ENCODE assay signal across 8 cellular contexts in the genomic region with DNA sequence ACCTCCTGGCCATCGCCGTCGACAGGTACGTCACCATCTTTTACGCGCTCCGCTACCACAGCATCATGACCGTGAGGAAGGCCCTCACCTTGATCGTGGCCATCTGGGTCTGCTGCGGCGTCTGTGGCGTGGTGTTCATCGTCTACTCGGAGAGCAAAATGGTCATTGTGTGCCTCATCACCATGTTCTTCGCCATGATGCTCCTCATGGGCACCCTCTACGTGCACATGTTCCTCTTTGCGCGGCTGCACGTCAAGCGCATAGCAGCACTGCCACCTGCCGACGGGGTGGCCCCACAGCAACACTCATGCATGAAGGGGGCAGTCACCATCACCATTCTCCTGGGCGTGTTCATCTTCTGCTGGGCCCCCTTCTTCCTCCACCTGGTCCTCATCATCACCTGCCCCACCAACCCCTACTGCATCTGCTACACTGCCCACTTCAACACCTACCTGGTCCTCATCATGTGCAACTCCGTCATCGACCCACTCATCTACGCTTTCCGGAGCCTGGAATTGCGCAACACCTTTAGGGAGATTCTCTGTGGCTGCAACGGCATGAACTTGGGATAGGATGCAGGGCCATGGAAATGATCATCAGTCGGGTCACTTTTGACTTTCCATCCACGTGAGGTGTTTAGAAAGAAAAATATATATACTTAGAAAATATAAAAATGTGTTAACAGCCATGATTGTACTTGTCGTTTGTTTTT. TPM values are rescaled to one million over a fixed set of nuclear protein-coding genes. Genes with fewer than 3 reads are reported as not detected.
DNase-seq lines count a peak whose midpoint lies in the region; ATAC-seq and TF ChIP-seq lines count a peak whose summit lies in the region.

No MANE protein-coding gene starts in this region.

- intact Hi-C loops in natural killer cell (cut with micrococcal nuclease): no loop called here

- no peaks in the 10 kb centered on the region for H3K4me1 Mint-ChIP-seq in natural killer cell treated with Interleukin-12 subunit alpha and Interleukin-12 subunit beta and Interleukin-15 and Interleukin-18, amount 100 ng/mL, for 72 hours (ENCODE audit: low read depth in 2 of 2)
- H3K4me1 Mint-ChIP-seq in natural killer cell: peaks cover 0 to 5% of the 10 kb centered on the region in 2 donors
- no peaks in the 10 kb centered on the region for H3K4me1 Mint-ChIP-seq in activated naive CD8-positive, alpha-beta T cell treated with anti-CD3 and anti-CD28 coated beads for 36 hours
- H3K4me1 Mint-ChIP-seq in nephron progenitor cell: no peaks in the 10 kb centered on the region

- DNase-seq in natural killer cell treated with Interleukin-12 subunit alpha and Interleukin-12 subunit beta and Interleukin-15 and Interleukin-18, amount 100 ng/mL, for 72 hours (ENCODE audit: low spot score): no peak
- no peak for DNase-seq in natural killer cell
- peak; percentile 63 for DNase-seq in KBM-7
- DNase-seq in activated naive CD8-positive, alpha-beta T cell treated with anti-CD3 and anti-CD28 coated beads for 36 hours: peak; percentile 23
- peak; percentile 44 for DNase-seq in nephron progenitor cell
- DNase-seq in NCI-H446 treated with DMSO at 0.1 percent for 48 hours (lab: John Stamatoyannopoulos, UW): no peak
- no peak for DNase-seq in NCI-H510A treated with DMSO at 0.1 percent for 48 hours (lab: John Stamatoyannopoulos, UW)

- in situ Hi-C loops in KBM-7 (cut with MboI; ENCODE audit: low pct_unique_long_range_greater_than_20kb, low sequenced_read_pairs): no loop called here

- ATAC-seq in natural killer cell treated with Interleukin-12 subunit alpha and Interleukin-12 subunit beta and Interleukin-15 and Interleukin-18, amount 100 ng/mL, for 72 hours: peak; percentile 31 to 34
- no peak for ATAC-seq in natural killer cell
- ATAC-seq in GM21526 (IDR thresholded peaks at IDR 0.05; ENCODE audit: low FRiP score, unreplicated experiment): no peak

- no peak for TF ChIP-seq CTCF in natural killer cell (IDR thresholded peaks at IDR 0.05)
- TF ChIP-seq CTCF in nephron progenitor cell (IDR thresholded peaks at IDR 0.05): no peak

- H3K4me3 Mint-ChIP-seq in natural killer cell treated with Interleukin-12 subunit alpha and Interleukin-12 subunit beta and Interleukin-15 and Interleukin-18, amount 100 ng/mL, for 72 hours: no peak overlapping the region
- H3K4me3 Mint-ChIP-seq in natural killer cell: no peak overlapping the region
- no peak overlapping the region for H3K4me3 Mint-ChIP-seq in activated naive CD8-positive, alpha-beta T cell treated with anti-CD3 and anti-CD28 coated beads for 36 hours
- no peak overlapping the region for H3K4me3 Mint-ChIP-seq in nephron progenitor cell

- peaks cover 29 to 54% of the 10 kb centered on the region in 2 donors for H3K27me3 Mint-ChIP-seq in natural killer cell treated with Interleukin-12 subunit alpha and Interleukin-12 subunit beta and Interleukin-15 and Interleukin-18, amount 100 ng/mL, for 72 hours
- H3K27me3 Mint-ChIP-seq in natural killer cell (ENCODE audit: low read depth in 2 of 2): peaks cover 18 to 42% of the 10 kb centered on the region in 2 donors
- peaks cover 49% of the 10 kb centered on the region for H3K27me3 Mint-ChIP-seq in activated naive CD8-positive, alpha-beta T cell treated with anti-CD3 and anti-CD28 coated beads for 36 hours
- H3K27me3 Mint-ChIP-seq in nephron progenitor cell (ENCODE audit: low read depth, poor library complexity): peaks cover 11% of the 10 kb centered on the region

- no peaks in the 10 kb centered on the region for H3K9me3 Mint-ChIP-seq in natural killer cell treated with Interleukin-12 subunit alpha and Interleukin-12 subunit beta and Interleukin-15 and Interleukin-18, amount 100 ng/mL, for 72 hours
- H3K9me3 Mint-ChIP-seq in natural killer cell (no peaks in the 10 kb centered on the region), nephron progenitor cell (peaks cover 55% of the 10 kb centered on the region)
- H3K9me3 Mint-ChIP-seq in activated naive CD8-positive, alpha-beta T cell treated with anti-CD3 and anti-CD28 coated beads for 36 hours: no peaks in the 10 kb centered on the region

- no peaks in the 10 kb centered on the region for H3K36me3 Mint-ChIP-seq in natural killer cell treated with Interleukin-12 subunit alpha and Interleukin-12 subunit beta and Interleukin-15 and Interleukin-18, amount 100 ng/mL, for 72 hours
- H3K36me3 Mint-ChIP-seq in natural killer cell: no peaks in the 10 kb centered on the region
- H3K36me3 Mint-ChIP-seq in activated naive CD8-positive, alpha-beta T cell treated with anti-CD3 and anti-CD28 coated beads for 36 hours: no peaks in the 10 kb centered on the region
- no peaks in the 10 kb centered on the region for H3K36me3 Mint-ChIP-seq in nephron progenitor cell (ENCODE audit: low read depth)

- no peak overlapping the region for H3K27ac Mint-ChIP-seq in natural killer cell treated with Interleukin-12 subunit alpha and Interleukin-12 subunit beta and Interleukin-15 and Interleukin-18, amount 100 ng/mL, for 72 hours
- H3K27ac Mint-ChIP-seq in natural killer cell (no peak overlapping the region), nephron progenitor cell (no peak overlapping the region)
- H3K27ac Mint-ChIP-seq in activated naive CD8-positive, alpha-beta T cell treated with anti-CD3 and anti-CD28 coated beads for 36 hours: no peak overlapping the region

RNA-seq across cellular contexts. Expression of gene MC3R, which starts 0.9 kb away (rescaled TPM):
- total RNA-seq in natural killer cell treated with Interleukin-12 subunit alpha and Interleukin-12 subunit beta and Interleukin-15 and Interleukin-18, amount 100 ng/mL, for 72 hours: not detected
- not detected for total RNA-seq in natural killer cell
- total RNA-seq in activated naive CD8-positive, alpha-beta T cell treated with anti-CD3 and anti-CD28 coated beads for 36 hours: not detected

Comparison
In these comparisons a context has a peak if more than half of its experiments do, and no peak if none do; other contexts are left out.
1. ATAC-seq: peak in natural killer cell treated with Interleukin-12 subunit alpha and Interleukin-12 subunit beta and Interleukin-15 and Interleukin-18, amount 100 ng/mL, for 72 hours (2 of 2); none in natural killer cell (0 of 3) and GM21526 (single experiment).
2. DNase-seq: peak in KBM-7 (single experiment), activated naive CD8-positive, alpha-beta T cell treated with anti-CD3 and anti-CD28 coated beads for 36 hours (single experiment) and nephron progenitor cell (single experiment); none in natural killer cell treated with Interleukin-12 subunit alpha and Interleukin-12 subunit beta and Interleukin-15 and Interleukin-18, amount 100 ng/mL, for 72 hours (single experiment), natural killer cell (single experiment), NCI-H446 treated with DMSO at 0.1 percent for 48 hours (single experiment) and NCI-H510A treated with DMSO at 0.1 percent for 48 hours (single experiment).